ENCODE assay signal across 8 cellular contexts in genomic region chr10:84138478-84139125, GRCh38. TPM values are rescaled to one million over a fixed set of nuclear protein-coding genes. Genes with fewer than 3 reads are reported as not detected.
DNase-seq lines count a peak whose midpoint lies in the region; ATAC-seq, FAIRE-seq and TF ChIP-seq lines count a peak whose summit lies in the region.

No MANE protein-coding gene starts in this region.

- peaks cover 16% of the 10 kb centered on the region for H3K36me3 Mint-ChIP-seq in activated CD4-positive, alpha-beta memory T cell treated with anti-CD3 and anti-CD28 coated beads for 36 hours
- H3K36me3 Mint-ChIP-seq in endothelial cell (ENCODE audit: low read depth, unreplicated experiment) (peaks cover 7% of the 10 kb centered on the region), neural crest cell (ENCODE audit: low read depth) (no peaks in the 10 kb centered on the region)

- H3K27me3 ChIP-seq in tibial nerve = no peaks in the 10 kb centered on the region

- peak overlapping the region; percentile 92 to 99 (median 96) for H3K27ac ChIP-seq in tibial nerve

- peaks cover 31% of the 10 kb centered on the region for H3K4me1 Mint-ChIP-seq in activated CD4-positive, alpha-beta memory T cell treated with anti-CD3 and anti-CD28 coated beads for 36 hours (ENCODE audit: low read depth)
- peaks cover 10% of the 10 kb centered on the region for H3K4me1 Mint-ChIP-seq in endothelial cell (ENCODE audit: unreplicated experiment)
- H3K4me1 Mint-ChIP-seq in neural crest cell = peaks cover 26% of the 10 kb centered on the region

- H3K9me3 Mint-ChIP-seq in activated CD4-positive, alpha-beta memory T cell treated with anti-CD3 and anti-CD28 coated beads for 36 hours = no peaks in the 10 kb centered on the region
- no peaks in the 10 kb centered on the region for H3K9me3 Mint-ChIP-seq in endothelial cell (ENCODE audit: unreplicated experiment)
- peaks cover 2% of the 10 kb centered on the region for H3K9me3 Mint-ChIP-seq in neural crest cell

- H3K27ac Mint-ChIP-seq in activated CD4-positive, alpha-beta memory T cell treated with anti-CD3 and anti-CD28 coated beads for 36 hours = peak overlapping the region; percentile 95
- peak overlapping the region; percentile 87 for H3K27ac Mint-ChIP-seq in endothelial cell (ENCODE audit: unreplicated experiment)
- peak overlapping the region; percentile 97 for H3K27ac Mint-ChIP-seq in neural crest cell (ENCODE audit: unreplicated experiment)

- intact Hi-C loops in activated CD4-positive, alpha-beta memory T cell treated with anti-CD3 and anti-CD28 coated beads for 36 hours (cut with micrococcal nuclease) = loop anchor here (1.0 to 5.0 kb wide), 8 partner anchors 10 to 458 kb away; partner anchors contain the start of genes CCSER2 and CDHR1

- TF ChIP-seq POLR2A in tibial nerve (IDR thresholded peaks at IDR 0.05) = no peak
- no peak for TF ChIP-seq POLR2A in H54 (IDR thresholded peaks at IDR 0.05; ENCODE audit: low read depth, low read length)

- WGBS in tibial nerve, 2 donors = 79 to 81% methylated on average over 20 of the region's 20 CpGs

- peaks cover 0 to 13% (median 8%) of the 10 kb centered on the region in 3 donors for H3K36me3 ChIP-seq in tibial nerve

- peak; percentile 45 for DNase-seq in DMS114 treated with DMSO at 0.1 percent for 48 hours (lab: John Stamatoyannopoulos, UW; ENCODE audit: unreplicated experiment)
- DNase-seq in HuH-7 (ENCODE audit: low spot score) = peak; percentile 8
- peak; percentile 86 for DNase-seq in activated CD4-positive, alpha-beta memory T cell treated with anti-CD3 and anti-CD28 coated beads for 36 hours
- no peak for DNase-seq in endothelial cell (ENCODE audit: low spot score)
- peak; percentile 8 for DNase-seq in neural crest cell (ENCODE audit: low read depth, low spot score)
- DNase-seq in tibial nerve (ENCODE audit: low spot score in 2 of 2) = no peak
- no peak for DNase-seq in H54 (ENCODE audit: insufficient read length, low spot score)

- peaks cover 0 to 29% (median 14%) of the 10 kb centered on the region in 4 donors for H3K4me1 ChIP-seq in tibial nerve

- CTCF ChIA-PET in activated CD4-positive, alpha-beta memory T cell treated with anti-CD3 and anti-CD28 coated beads for 36 hours (lab: Charles Lee) = interaction anchor here (0.9 to 3.2 kb wide), 6 partner anchors 9 to 196 kb away, joined by 3 to 26 read pairs (median 3); no protein-coding TSS in a partner anchor

- peak overlapping the region; percentile 48 to 99 (median 90) for H3K4me3 ChIP-seq in tibial nerve

- no peak for ATAC-seq in GM21381 (IDR thresholded peaks at IDR 0.05; ENCODE audit: unreplicated experiment)

- FAIRE-seq in H54 (lab: Jason Lieb, UNC) = no peak

- no peak for TF ChIP-seq EP300 in tibial nerve (IDR thresholded peaks at IDR 0.05)

- H3K4me3 Mint-ChIP-seq in activated CD4-positive, alpha-beta memory T cell treated with anti-CD3 and anti-CD28 coated beads for 36 hours = peak overlapping the region; percentile 97
- H3K4me3 Mint-ChIP-seq in endothelial cell (ENCODE audit: unreplicated experiment) (peak overlapping the region; percentile 98), neural crest cell (peak overlapping the region; percentile 91)

- TF ChIP-seq CTCF in endothelial cell (IDR thresholded peaks at IDR 0.05; ENCODE audit: unreplicated experiment) (no peak), neural crest cell (conservative IDR thresholded peaks at IDR 0.05) (no peak), tibial nerve (IDR thresholded peaks at IDR 0.05) (no peak)

- H3K27me3 Mint-ChIP-seq in activated CD4-positive, alpha-beta memory T cell treated with anti-CD3 and anti-CD28 coated beads for 36 hours = no peaks in the 10 kb centered on the region
- H3K27me3 Mint-ChIP-seq in endothelial cell (ENCODE audit: unreplicated experiment) (peaks cover 5% of the 10 kb centered on the region), neural crest cell (ENCODE audit: low read depth) (peaks cover 35% of the 10 kb centered on the region)

- POLR2A ChIA-PET in activated CD4-positive, alpha-beta memory T cell treated with anti-CD3 and anti-CD28 coated beads for 36 hours (lab: Charles Lee) = interaction anchor here (0.7 to 1.2 kb wide), 3 partner anchors 10 to 195 kb away, joined by 3 to 6 read pairs (median 4); no protein-coding TSS in a partner anchor

- H3K9me3 ChIP-seq in tibial nerve = no peaks in the 10 kb centered on the region

RNA-seq across cellular contexts. Expression of gene GHITM, which starts 0.7 kb away (rescaled TPM):
- total RNA-seq in activated CD4-positive, alpha-beta memory T cell treated with anti-CD3 and anti-CD28 coated beads for 36 hours = 100 to 1,000 TPM; 192 to 197 TPM
- total RNA-seq in endothelial cell (ENCODE audit: unreplicated experiment) (97.8 TPM), neural crest cell (104 and 105 TPM in 2 replicates), tibial nerve (100 to 1,000 TPM in 2 of 4 donors, 10 to 100 TPM in 2; 77.3 to 150 (median 105) TPM)

RNA-seq across cellular contexts. Expression of gene GPR15LG, which starts 35.0 kb away (rescaled TPM):
- total RNA-seq in activated CD4-positive, alpha-beta memory T cell treated with anti-CD3 and anti-CD28 coated beads for 36 hours = not detected
- not detected for total RNA-seq in endothelial cell (ENCODE audit: unreplicated experiment)
- not detected in 2 replicates for total RNA-seq in neural crest cell
- total RNA-seq in tibial nerve = not detected

RNA-seq across cellular contexts. Expression of gene CDHR1, which starts 55.7 kb away (rescaled TPM):
- total RNA-seq in activated CD4-positive, alpha-beta memory T cell treated with anti-CD3 and anti-CD28 coated beads for 36 hours = under 1 TPM; 0.40 to 0.75 TPM
- 1.3 TPM for total RNA-seq in endothelial cell (ENCODE audit: unreplicated experiment)
- total RNA-seq in neural crest cell = 19.8 and 23.0 TPM in 2 replicates
- 1 to 10 TPM in 1 of 4 donors, under 1 TPM in 2, not detected in 1; 0.30 to 1.0 (median 0.44) TPM for total RNA-seq in tibial nerve

Comparison
In these comparisons a context has a peak if more than half of its experiments do, and no peak if none do; other contexts are left out.
1. DNase-seq: peak in DMS114 treated with DMSO at 0.1 percent for 48 hours (single experiment), HuH-7 (single experiment), activated CD4-positive, alpha-beta memory T cell treated with anti-CD3 and anti-CD28 coated beads for 36 hours (single experiment) and neural crest cell (single experiment); none in endothelial cell (single experiment), tibial nerve (0 of 2) and H54 (single experiment).
2. Peak in every context shown above with its lines, with median percentiles within 50 percentile points of each other: H3K27ac Mint-ChIP-seq and H3K4me3 Mint-ChIP-seq.